Comparison of ENCODE assay signal across 8 cellular contexts in genomic region chr13:31538067-31539042, GRCh38.
DNase-seq lines count a peak whose midpoint lies in the region; ATAC-seq, FAIRE-seq and TF ChIP-seq lines count a peak whose summit lies in the region.

No MANE protein-coding gene starts in this region.

- no peaks in the 10 kb centered on the region for H3K36me3 ChIP-seq in pancreas

- TF ChIP-seq CTCF in GM12864 (IDR thresholded peaks at IDR 0.05; ENCODE audit: low read depth, low read length, missing control alignments) (peak; percentile 16), pancreas (IDR thresholded peaks at IDR 0.05) (peak in 1 of 4 donors; percentile 19)

- no peak overlapping the region for H3K27ac ChIP-seq in pancreas

- WGBS in pancreas, 2 donors, result 25 to 32% methylated on average over 6 of the region's 6 CpGs

- peaks cover 0 to 4% (median 0%) of the 10 kb centered on the region in 4 donors for H3K27me3 ChIP-seq in pancreas

- no peak for DNase-seq in GM12864 (ENCODE audit: low read depth)
- peak; percentile 68 for DNase-seq in NCI-H82 (lab: John Stamatoyannopoulos, UW)
- DNase-seq in dermis microvascular lymphatic vessel endothelial cell (ENCODE audit: low read depth in 2 of 2), result peak; percentile 18 to 65
- peak in 1 of 6 donors; percentile 20 for DNase-seq in pancreas
- DNase-seq in putamen (ENCODE audit: low spot score), result no peak
- DNase-seq in middle frontal gyrus (ENCODE audit: extremely low spot score, low spot score), result no peak
- DNase-seq in activated CD4-positive, CD25-positive, alpha-beta regulatory T cell (lab: John Stamatoyannopoulos, UW), result no peak
- no peak for DNase-seq in DMS153 treated with DMSO at 0.1 percent for 48 hours (lab: John Stamatoyannopoulos, UW; ENCODE audit: unreplicated experiment)

- no peak for FAIRE-seq in pancreas (lab: Jason Lieb, UNC)

- no peak overlapping the region for H3K4me3 ChIP-seq in GM12864 (ENCODE audit: low read depth, low read length)
- no peak overlapping the region for H3K4me3 ChIP-seq in pancreas

- intact Hi-C loops in pancreas (cut with DNase I), result no loop called here

- ATAC-seq in pancreas, result peak in 3 of 4 donors; percentile 36 to 53 (median 49)

- no peaks in the 10 kb centered on the region for H3K9me3 ChIP-seq in pancreas

- H3K4me1 ChIP-seq in pancreas, result no peaks in the 10 kb centered on the region

Comparison
In these comparisons a context has a peak if more than half of its experiments do, and no peak if none do; other contexts are left out.
1. DNase-seq: peak in NCI-H82 (single experiment) and dermis microvascular lymphatic vessel endothelial cell (2 of 2); none in GM12864 (single experiment), putamen (single experiment), middle frontal gyrus (single experiment), activated CD4-positive, CD25-positive, alpha-beta regulatory T cell (0 of 4) and DMS153 treated with DMSO at 0.1 percent for 48 hours (single experiment).